18 cellular contexts compared by ENCODE assay signal in genomic region chr19:55820037-55820436, GRCh38. TPM values are rescaled to one million over a fixed set of nuclear protein-coding genes. Genes with fewer than 3 reads are reported as not detected.
"Had no signal": no experiment of that assay in that cellular context is flagged by ENCODE, and none has a peak within 500 bp of the region (broad histone marks: within the 10 kb centered on the region; RNA-seq: fewer than 3 reads in every experiment).

No MANE protein-coding gene starts in this region.

- H3K9me3 ChIP-seq: ascending aorta, breast epithelium, right atrium auricular region had no signal

- ATAC-seq: effector memory CD8-positive, alpha-beta T cell; foreskin keratinocyte had no signal

- H3K36me3 ChIP-seq: ascending aorta, breast epithelium, right atrium auricular region had no signal

- H3K4me1 ChIP-seq: ascending aorta, breast epithelium, foreskin keratinocyte, right atrium auricular region had no signal

- H3K27ac ChIP-seq: ascending aorta, breast epithelium, foreskin keratinocyte, right atrium auricular region had no signal

- H3K27me3 ChIP-seq: ascending aorta, breast epithelium, foreskin keratinocyte, right atrium auricular region had no signal

- DNase-seq: activated CD4-positive, alpha-beta T cell treated with anti-CD3 and anti-CD28 coated beads, Interleukin-2, amount 50 U/mL, for 4 hours; activated CD4-positive, CD25-positive, alpha-beta regulatory T cell treated with anti-CD3 and anti-CD28 coated beads, Interleukin-2, amount 50 U/mL, for 72 hours; activated naive CD4-positive, alpha-beta T cell treated with anti-CD3 and anti-CD28 coated beads, Interleukin-2, amount 10 ng/mL, durations not matched to agents 7 days and 5 days; activated T-cell treated with anti-CD3 and anti-CD28 coated beads, Interleukin-2, amount 50 U/mL, for 1 hour; cerebellar nuclear complex; effector memory CD8-positive, alpha-beta T cell; foreskin keratinocyte; nucleus accumbens; stimulated activated CD4-positive, alpha-beta T cell treated with anti-CD3 and anti-CD28 coated beads, Interleukin-2, amount 100 ng/mL, for 48 hours; stimulated activated naive CD4-positive, alpha-beta T cell treated with Interleukin-2 at 50 U/mL for 16 hours; T1000 had no signal

- H3K4me3 ChIP-seq: ascending aorta, breast epithelium, right atrium auricular region had no signal

RNA-seq across cellular contexts. Expression of gene NLRP11, which starts 11.8 kb away (rescaled TPM):
- total RNA-seq: activated T-helper 2 cell treated with anti-CD3 and anti-CD28 coated beads, Interferon-gamma antibody, Interleukin-2, Interleukin-4, amounts not matched to agents 10 μg/mL and 5 μg/mL and 100 μg/mL, durations not matched to agents 14 hours and 24 hours and 36 hours; ascending aorta; foreskin keratinocyte; progenitor cell of endocrine pancreas; right atrium auricular region had no signal
- polyA plus RNA-seq: foreskin keratinocyte had no signal

RNA-seq across cellular contexts. Expression of gene NLRP4, which starts 16.3 kb away (rescaled TPM):
- total RNA-seq: activated T-helper 2 cell treated with anti-CD3 and anti-CD28 coated beads, Interferon-gamma antibody, Interleukin-2, Interleukin-4, amounts not matched to agents 10 μg/mL and 5 μg/mL and 100 μg/mL, durations not matched to agents 14 hours and 24 hours and 36 hours; ascending aorta; breast epithelium; foreskin keratinocyte; lung microvascular endothelial cell; progenitor cell of endocrine pancreas; right atrium auricular region; skeletal muscle tissue had no signal
- polyA plus RNA-seq: foreskin keratinocyte had no signal

RNA-seq across cellular contexts. Expression of gene RFPL4AL1, which starts 51.1 kb away (rescaled TPM):
- total RNA-seq: activated T-helper 2 cell treated with anti-CD3 and anti-CD28 coated beads, Interferon-gamma antibody, Interleukin-2, Interleukin-4, amounts not matched to agents 10 μg/mL and 5 μg/mL and 100 μg/mL, durations not matched to agents 14 hours and 24 hours and 36 hours; ascending aorta; breast epithelium; foreskin keratinocyte; progenitor cell of endocrine pancreas; right atrium auricular region; skeletal muscle tissue had no signal
- polyA plus RNA-seq: foreskin keratinocyte had no signal
